ENCODE assay signal across 10 cellular contexts in genomic region chr20:21767739-21768223, GRCh38.
A peak's percentile ranks its signal among the peaks of the same experiment; 100 is the strongest.
DNase-seq lines count a peak whose midpoint lies in the region; FAIRE-seq and TF ChIP-seq lines count a peak whose summit lies in the region.
"Had no signal": no experiment of that assay in that cellular context is flagged by ENCODE, and none has a peak within 500 bp of the region (broad histone marks: within the 10 kb centered on the region; RNA-seq: fewer than 3 reads in every experiment).

No MANE protein-coding gene starts in this region.

- H3K9ac ChIP-seq in MM.1S (ENCODE audit: low read length) (no peak overlapping the region), H1 (replicated peaks in 1 of 4; ENCODE audit: extremely low read depth in 1 of 4, low read depth in 3 of 4, low read length in 3 of 4) (peak overlapping the region in 1 of 4 experiments; percentile 68; a peak in 1 of 7 replicates), parathyroid adenoma (no peak overlapping the region)

- CTCF ChIA-PET in H1 (lab: Charles Lee; ENCODE audit: partially characterized antibody), result interaction anchor here (0.6 to 5.4 kb wide), 38 partner anchors 8 to 550 kb away, joined by 3 to 43 read pairs (median 4); partner anchors contain the start of gene PAX1

- no peaks in the 10 kb centered on the region for H4K20me1 ChIP-seq in MM.1S (ENCODE audit: insufficient read depth, low read length)
- no peaks in the 10 kb centered on the region for H4K20me1 ChIP-seq in H1 (replicated peaks in 1 of 2; ENCODE audit: control insufficient read depth in 1 of 2, insufficient read depth in 2 of 2, low read length in 2 of 2)

- H2BK120ac ChIP-seq in H1 (replicated peaks; ENCODE audit: low read depth, low read length), result no peak overlapping the region

- H3K79me2 ChIP-seq in MM.1S (ENCODE audit: low read length) (no peaks in the 10 kb centered on the region), H1 (ENCODE audit: control insufficient read depth in 1 of 2, insufficient read depth in 2 of 2, low read length in 2 of 2) (no peaks in the 10 kb centered on the region), parathyroid adenoma (no peaks in the 10 kb centered on the region)

- no peak overlapping the region for H4K5ac ChIP-seq in H1 (ENCODE audit: insufficient read length, low read depth, low read length)

- no peak overlapping the region for H4K91ac ChIP-seq in H1 (replicated peaks; ENCODE audit: insufficient read length, low read length)

- H2BK12ac ChIP-seq in H1 (ENCODE audit: low read depth, low read length), result peak overlapping the region; percentile 7; the same call in 1 of the 2 replicates

- TF ChIP-seq RAD21 in H1 (IDR thresholded peaks at IDR 0.05 in 1 of 2, conservative IDR thresholded peaks at IDR 0.05 in 1 of 2; ENCODE audit: low read depth in 2 of 2, low read length in 2 of 2), result peak; percentile 67 to 73

- H3K27me3 ChIP-seq in MM.1S (replicated peaks; ENCODE audit: insufficient read depth, low read length), result no peaks in the 10 kb centered on the region
- peaks cover 0 to 6% (median 5%) of the 10 kb centered on the region in 4 experiments; a peak in 4 of 7 replicates for H3K27me3 ChIP-seq in H1 (replicated peaks in 1 of 4; ENCODE audit: control insufficient read depth in 3 of 4, extremely low read depth in 1 of 4, insufficient read depth in 3 of 4, low read length in 3 of 4)
- no peaks in the 10 kb centered on the region for H3K27me3 ChIP-seq in parathyroid adenoma (ENCODE audit: control insufficient read depth, insufficient read depth, low read length)

- no peak overlapping the region for H3K4ac ChIP-seq in H1 (replicated peaks; ENCODE audit: insufficient read length, low read depth, low read length)

- peak; percentile 22 for DNase-seq in NCI-H82 (lab: John Stamatoyannopoulos, UW)
- DNase-seq in NCI-H82 treated with DMSO at 0.1 percent for 48 hours (lab: John Stamatoyannopoulos, UW; ENCODE audit: unreplicated experiment), result no peak
- peak; percentile 64 for DNase-seq in MM.1S
- peak; percentile 34 to 96 for DNase-seq in H1 (ENCODE audit: low read depth in 1 of 2, low spot score in 2 of 2)
- DNase-seq in GDM1 (lab: John Stamatoyannopoulos, UW), result no peak
- no peak for DNase-seq in central memory CD4-positive, alpha-beta T cell
- DNase-seq in NCI-H1105 (lab: John Stamatoyannopoulos, UW), result no peak
- DNase-seq: sigmoid colon had no signal

- TF ChIP-seq POLR2A in H1 (IDR thresholded peaks at IDR 0.05; ENCODE audit: control extremely low read depth in 1 of 2, low read depth in 2 of 2, low read length in 2 of 2), result no peak

- H4K8ac ChIP-seq in H1 (ENCODE audit: extremely low read depth, insufficient read depth, low read length), result no peak overlapping the region

- H3F3A ChIP-seq in MM.1S (ENCODE audit: insufficient read depth, low read length), result no peaks in the 10 kb centered on the region

- peak; percentile 66 for TF ChIP-seq CTCF in MM.1S (IDR thresholded peaks at IDR 0.05; ENCODE audit: low read length)
- peak; percentile 87 to 96 (median 87) for TF ChIP-seq CTCF in H1 (IDR thresholded peaks at IDR 0.05; ENCODE audit: control extremely low read depth in 1 of 3, insufficient read depth in 1 of 3, low read depth in 1 of 3, low read length in 3 of 3)
- TF ChIP-seq CTCF in parathyroid adenoma (IDR thresholded peaks at IDR 0.05), result peak; percentile 87

- H2AK5ac ChIP-seq in H1 (ENCODE audit: low read depth, low read length), result no peak overlapping the region

- FAIRE-seq in H1 (lab: Jason Lieb, UNC), result peak; percentile 81
- FAIRE-seq: TTC549 had no signal

- TF ChIP-seq EP300 in H1 (IDR thresholded peaks at IDR 0.05; ENCODE audit: borderline replicate concordance in 1 of 2, low read depth in 2 of 2, low read length in 2 of 2), result no peak

- 9% methylated on average over 22 of the region's 22 CpGs; no CpG with 5 or more reads in 1 of the 2 experiments for WGBS in H1 (ENCODE audit: extremely low coverage in 1 of 2, insufficient coverage in 1 of 2, insufficient read length in 1 of 2, insufficient replicate concordance in 2 of 2, low coverage in 1 of 2, low lambda C conversion rate in 2 of 2, missing lambda C conversion rate in 1 of 2), 2 experiments

- no peaks in the 10 kb centered on the region; the same call in 1 of the 2 replicates for H3K23me2 ChIP-seq in H1 (ENCODE audit: low read depth, low read length)

- no peak overlapping the region for H3K18ac ChIP-seq in H1 (ENCODE audit: extremely low read depth, low read length)

- H3K23ac ChIP-seq in H1 (ENCODE audit: insufficient read length), result no peak overlapping the region

- peak overlapping the region; percentile 24; the same call in 1 of the 2 replicates for H3K4me2 ChIP-seq in MM.1S (ENCODE audit: low read depth, low read length)
- H3K4me2 ChIP-seq in H1 (ENCODE audit: insufficient read depth in 1 of 2, low read depth in 2 of 2, low read length in 2 of 2), result peak overlapping the region; percentile 65 to 83
- H3K4me2 ChIP-seq in parathyroid adenoma (ENCODE audit: low read length), result peak overlapping the region; percentile 60

- H3K4me3 ChIP-seq in MM.1S (ENCODE audit: low read length), result no peak overlapping the region
- peak overlapping the region; percentile 14 to 44 (median 24); a peak in 3 of 8 replicates for H3K4me3 ChIP-seq in H1 (ENCODE audit: extremely low read depth in 1 of 4, insufficient read depth in 2 of 4, low read depth in 3 of 4, low read length in 4 of 4)
- H3K4me3 ChIP-seq in parathyroid adenoma (ENCODE audit: low read depth, low read length), result peak overlapping the region; percentile 40
- H3K4me3 ChIP-seq: sigmoid colon had no signal

- no peaks in the 10 kb centered on the region for H3K9me3 ChIP-seq in MM.1S (replicated peaks; ENCODE audit: insufficient read depth, low read length)
- no peaks in the 10 kb centered on the region for H3K9me3 ChIP-seq in H1 (ENCODE audit: insufficient read depth in 2 of 2, low read depth in 1 of 2, low read length in 1 of 2)
- no peaks in the 10 kb centered on the region for H3K9me3 ChIP-seq in parathyroid adenoma (ENCODE audit: control insufficient read depth, low read length)
- H3K9me3 ChIP-seq: sigmoid colon had no signal

- POLR2A ChIA-PET in H1 (lab: Charles Lee; ENCODE audit: partially characterized antibody), result interaction anchor here (0.7 to 1.7 kb wide), 2 partner anchors 9 to 14 kb away, joined by 3 to 6 read pairs; no protein-coding TSS in a partner anchor

- H2BK5ac ChIP-seq in H1 (ENCODE audit: low read depth, low read length), result no peak overlapping the region

- H2AFZ ChIP-seq in MM.1S (ENCODE audit: low read length) (0 out of 2 replicates have a peak overlapping the region, but pooled peaks have one; percentile 19), H1 (ENCODE audit: low read length) (peak overlapping the region; percentile 100), parathyroid adenoma (peak overlapping the region; percentile 69)

- H3K56ac ChIP-seq in H1 (replicated peaks; ENCODE audit: insufficient read length, low read depth, low read length), result no peak overlapping the region

- H2BK20ac ChIP-seq in H1 (ENCODE audit: low read length), result no peak overlapping the region

- no peaks in the 10 kb centered on the region for H3K79me1 ChIP-seq in H1 (ENCODE audit: low read depth, low read length)

- H3K4me1 ChIP-seq in MM.1S (ENCODE audit: low read length), result no peaks in the 10 kb centered on the region
- peaks cover 0 to 3% (median under 1%) of the 10 kb centered on the region in 4 experiments; a peak in 1 of 7 replicates for H3K4me1 ChIP-seq in H1 (replicated peaks in 1 of 4; ENCODE audit: control insufficient read depth in 3 of 4, insufficient read depth in 4 of 4, low read length in 3 of 4)
- peaks cover 11% of the 10 kb centered on the region for H3K4me1 ChIP-seq in parathyroid adenoma
- H3K4me1 ChIP-seq: sigmoid colon had no signal

- H3K27ac ChIP-seq in MM.1S (ENCODE audit: low read length), result no peak overlapping the region
- H3K27ac ChIP-seq in H1 (ENCODE audit: low read depth, low read length), result no peak overlapping the region
- H3K27ac ChIP-seq in parathyroid adenoma, result peak overlapping the region; percentile 83
- H3K27ac ChIP-seq: sigmoid colon had no signal

- no peaks in the 10 kb centered on the region for H3K9me2 ChIP-seq in MM.1S (replicated peaks; ENCODE audit: insufficient read depth, low read length)

- H2BK15ac ChIP-seq in H1 (ENCODE audit: low read length), result no peak overlapping the region

- no peak overlapping the region for H3K14ac ChIP-seq in H1 (ENCODE audit: insufficient read length)

- no peaks in the 10 kb centered on the region for H3K36me3 ChIP-seq in MM.1S (replicated peaks; ENCODE audit: insufficient read depth, low read length)
- H3K36me3 ChIP-seq in H1 (ENCODE audit: control insufficient read depth in 2 of 4, insufficient read depth in 4 of 4, low read length in 3 of 4), result no peaks in the 10 kb centered on the region
- no peaks in the 10 kb centered on the region for H3K36me3 ChIP-seq in parathyroid adenoma (ENCODE audit: control insufficient read depth, insufficient read depth, low read length)
- H3K36me3 ChIP-seq: sigmoid colon had no signal

TF ChIP-seq in H1, 55 proteins besides CTCF, POLR2A, EP300 and RAD21:
- TF ChIP-seq MAX (IDR thresholded peaks at IDR 0.05) (no peak), TEAD4 (IDR thresholded peaks at IDR 0.05; ENCODE audit: low read depth, low read length) (peak; percentile 40; the same call in 1 of the 2 replicates), FOSL1 (IDR thresholded peaks at IDR 0.05; ENCODE audit: insufficient read depth, low read depth, low read length) (no peak), ASH2L (IDR thresholded peaks at IDR 0.05; ENCODE audit: low read length) (peak; percentile 76), KDM4A (IDR thresholded peaks at IDR 0.05; ENCODE audit: low read depth, low read length, severe bottlenecking) (peak; percentile 54), NRF1 (IDR thresholded peaks at IDR 0.05; ENCODE audit: low read depth, low read length) (peak; percentile 30; the same call in 1 of the 2 replicates), TAF1 (IDR thresholded peaks at IDR 0.05; ENCODE audit: low read depth, low read length) (0 out of 2 replicates have a peak, but pooled peaks have one; percentile 25)

Comparison
In these comparisons a context has a peak if more than half of its experiments do, and no peak if none do; other contexts are left out.
1. DNase-seq: peak in NCI-H82 (single experiment), MM.1S (single experiment) and H1 (2 of 2); none in NCI-H82 treated with DMSO at 0.1 percent for 48 hours (single experiment), GDM1 (single experiment), central memory CD4-positive, alpha-beta T cell (single experiment) and NCI-H1105 (single experiment).
2. H2AFZ ChIP-seq: peak in every context shown above with its lines; median percentile 100 in H1; 69 in parathyroid adenoma; 19 in MM.1S.
3. H3K4me2 ChIP-seq: peak in every context shown above with its lines; median percentile 74 in H1; 60 in parathyroid adenoma; 24 in MM.1S.
4. Peak in every context shown above with its lines, with median percentiles within 50 percentile points of each other: CTCF ChIP-seq.